8 cellular contexts compared by ENCODE assay signal in the genomic region with DNA sequence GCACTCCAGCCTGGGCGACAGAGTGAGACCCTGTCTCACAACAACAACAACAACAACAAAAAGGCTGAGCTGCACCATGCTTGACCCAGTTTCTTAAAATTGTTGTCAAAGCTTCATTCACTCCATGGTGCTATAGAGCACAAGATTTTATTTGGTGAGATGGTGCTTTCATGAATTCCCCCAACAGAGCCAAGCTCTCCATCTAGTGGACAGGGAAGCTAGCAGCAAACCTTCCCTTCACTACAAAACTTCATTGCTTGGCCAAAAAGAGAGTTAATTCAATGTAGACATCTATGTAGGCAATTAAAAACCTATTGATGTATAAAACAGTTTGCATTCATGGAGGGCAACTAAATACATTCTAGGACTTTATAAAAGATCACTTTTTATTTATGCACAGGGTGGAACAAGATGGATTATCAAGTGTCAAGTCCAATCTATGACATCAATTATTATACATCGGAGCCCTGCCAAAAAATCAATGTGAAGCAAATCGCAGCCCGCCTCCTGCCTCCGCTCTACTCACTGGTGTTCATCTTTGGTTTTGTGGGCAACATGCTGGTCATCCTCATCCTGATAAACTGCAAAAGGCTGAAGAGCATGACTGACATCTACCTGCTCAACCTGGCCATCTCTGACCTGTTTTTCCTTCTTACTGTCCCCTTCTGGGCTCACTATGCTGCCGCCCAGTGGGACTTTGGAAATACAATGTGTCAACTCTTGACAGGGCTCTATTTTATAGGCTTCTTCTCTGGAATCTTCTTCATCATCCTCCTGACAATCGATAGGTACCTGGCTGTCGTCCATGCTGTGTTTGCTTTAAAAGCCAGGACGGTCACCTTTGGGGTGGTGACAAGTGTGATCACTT. TPM values are rescaled to one million over a fixed set of nuclear protein-coding genes. Genes with fewer than 3 reads are reported as not detected.
DNase-seq lines count a peak whose midpoint lies in the region; ATAC-seq and TF ChIP-seq lines count a peak whose summit lies in the region.

No MANE protein-coding gene starts in this region.

- intact Hi-C loops in activated CD4-positive, alpha-beta T cell treated with anti-CD3 and anti-CD28 coated beads, Interleukin-2, amount 10 ng/mL, durations not matched to agents 24 days and 14 days (cut with micrococcal nuclease): loop anchor here (2.0 to 10.0 kb wide), 4 partner anchors 294 to 608 kb away; no protein-coding TSS in a partner anchor
- intact Hi-C loops in colonic mucosa (cut with DNase I): loop anchor here (5.0 kb wide), 2 partner anchors 95 to 290 kb away; no protein-coding TSS in a partner anchor

- H3K36me3 ChIP-seq in colonic mucosa: no peaks in the 10 kb centered on the region

- no peak overlapping the region for H3K27ac ChIP-seq in colonic mucosa

- no peaks in the 10 kb centered on the region for H3K9me3 ChIP-seq in colonic mucosa

- no peak overlapping the region for H3K4me3 ChIP-seq in colonic mucosa

- peak; percentile 19 for TF ChIP-seq CTCF in colonic mucosa (IDR thresholded peaks at IDR 0.05)

- H3K9ac ChIP-seq in colonic mucosa (ENCODE audit: low read depth in 2 of 2, low read length in 2 of 2): no peak overlapping the region

- H3K4me1 Mint-ChIP-seq in activated CD4-positive, alpha-beta T cell treated with anti-CD3 and anti-CD28 coated beads, Interleukin-2, amount 10 ng/mL, durations not matched to agents 24 days and 14 days: peaks cover 67% of the 10 kb centered on the region

- ATAC-seq in GM18502 (IDR thresholded peaks at IDR 0.05; ENCODE audit: poor library complexity, unreplicated experiment): no peak
- no peak for ATAC-seq in HG03378 (IDR thresholded peaks at IDR 0.05; ENCODE audit: unreplicated experiment)

- peak overlapping the region; percentile 36 for H3K4me3 Mint-ChIP-seq in activated CD4-positive, alpha-beta T cell treated with anti-CD3 and anti-CD28 coated beads, Interleukin-2, amount 10 ng/mL, durations not matched to agents 24 days and 14 days

- H3K9me3 Mint-ChIP-seq in activated CD4-positive, alpha-beta T cell treated with anti-CD3 and anti-CD28 coated beads, Interleukin-2, amount 10 ng/mL, durations not matched to agents 24 days and 14 days: no peaks in the 10 kb centered on the region

- peaks cover 32% of the 10 kb centered on the region for H3K27me3 Mint-ChIP-seq in activated CD4-positive, alpha-beta T cell treated with anti-CD3 and anti-CD28 coated beads, Interleukin-2, amount 10 ng/mL, durations not matched to agents 24 days and 14 days

- H3K4me1 ChIP-seq in colonic mucosa: no peaks in the 10 kb centered on the region

- H3K27me3 ChIP-seq in colonic mucosa: no peaks in the 10 kb centered on the region

- peak; percentile 82 for DNase-seq in activated CD4-positive, alpha-beta T cell treated with anti-CD3 and anti-CD28 coated beads, Interleukin-2, amount 10 ng/mL, durations not matched to agents 24 days and 14 days
- DNase-seq in activated CD4-positive, alpha-beta T cell treated with anti-CD3 and anti-CD28 coated beads, Interleukin-2, amount 50 U/mL, for 48 hours: no peak
- DNase-seq in NCI-H460 (ENCODE audit: extremely low read depth, low read depth) (peak; percentile 7), colonic mucosa (no peak), renal cortical epithelial cell (ENCODE audit: low read depth) (peak; percentile 21)
- no peak for DNase-seq in stimulated activated CD8-positive, alpha-beta memory T cell treated with anti-CD3 and anti-CD28 coated beads, Interleukin-4, amount 100 ng/mL, for 48 hours

- peaks cover 11% of the 10 kb centered on the region for H3K36me3 Mint-ChIP-seq in activated CD4-positive, alpha-beta T cell treated with anti-CD3 and anti-CD28 coated beads, Interleukin-2, amount 10 ng/mL, durations not matched to agents 24 days and 14 days (ENCODE audit: low read depth)

- peak overlapping the region; percentile 57 for H3K27ac Mint-ChIP-seq in activated CD4-positive, alpha-beta T cell treated with anti-CD3 and anti-CD28 coated beads, Interleukin-2, amount 10 ng/mL, durations not matched to agents 24 days and 14 days

RNA-seq across cellular contexts. Expression of gene CCR5, which starts 2.0 kb away (rescaled TPM):
- total RNA-seq in activated CD4-positive, alpha-beta T cell treated with anti-CD3 and anti-CD28 coated beads, Interleukin-2, amount 10 ng/mL, durations not matched to agents 24 days and 14 days: 1.7 and 2.3 TPM in 2 replicates
- total RNA-seq in NCI-H460 (2014; rRNA removed; shearing (Covaris generic)): 0.12 TPM in 1 of 2 replicates, not detected in the other
- polyA plus RNA-seq in NCI-H460 (2014; cell fraction: nucleus; rRNA removed): not detected in 2 replicates
- total RNA-seq in colonic mucosa: 1 to 10 TPM in 1 of 2 donors, under 1 TPM in 1; 0.57 to 1.9 TPM
- not detected in 2 replicates for total RNA-seq in renal cortical epithelial cell

RNA-seq across cellular contexts. Expression of gene CCR2, which starts 18.8 kb away (rescaled TPM):
- total RNA-seq in activated CD4-positive, alpha-beta T cell treated with anti-CD3 and anti-CD28 coated beads, Interleukin-2, amount 10 ng/mL, durations not matched to agents 24 days and 14 days: 6.1 and 6.8 TPM in 2 replicates
- not detected in 2 replicates for total RNA-seq in NCI-H460 (2014; rRNA removed; shearing (Covaris generic))
- polyA plus RNA-seq in NCI-H460 (2014; cell fraction: nucleus; rRNA removed): not detected in 2 replicates
- 1 to 10 TPM; 1.5 to 3.0 TPM for total RNA-seq in colonic mucosa
- not detected in 2 replicates for total RNA-seq in renal cortical epithelial cell

RNA-seq across cellular contexts. Expression of gene CCRL2, which starts 34.3 kb away (rescaled TPM):
- 1.7 and 1.9 TPM in 2 replicates for total RNA-seq in activated CD4-positive, alpha-beta T cell treated with anti-CD3 and anti-CD28 coated beads, Interleukin-2, amount 10 ng/mL, durations not matched to agents 24 days and 14 days
- not detected in 2 replicates for total RNA-seq in NCI-H460 (2014; rRNA removed; shearing (Covaris generic))
- not detected in 2 replicates for polyA plus RNA-seq in NCI-H460 (2014; cell fraction: nucleus; rRNA removed)
- total RNA-seq in colonic mucosa: 10 to 100 TPM; 10.9 to 17.6 TPM
- total RNA-seq in renal cortical epithelial cell: not detected in 2 replicates

Comparison
In these comparisons a context has a peak if more than half of its experiments do, and no peak if none do; other contexts are left out.
1. DNase-seq: peak in activated CD4-positive, alpha-beta T cell treated with anti-CD3 and anti-CD28 coated beads, Interleukin-2, amount 10 ng/mL, durations not matched to agents 24 days and 14 days (single experiment), NCI-H460 (single experiment) and renal cortical epithelial cell (single experiment); none in activated CD4-positive, alpha-beta T cell treated with anti-CD3 and anti-CD28 coated beads, Interleukin-2, amount 50 U/mL, for 48 hours (0 of 2), colonic mucosa (single experiment) and stimulated activated CD8-positive, alpha-beta memory T cell treated with anti-CD3 and anti-CD28 coated beads, Interleukin-4, amount 100 ng/mL, for 48 hours (single experiment).